ENCODE assay signal across 2 cellular contexts in the genomic region with DNA sequence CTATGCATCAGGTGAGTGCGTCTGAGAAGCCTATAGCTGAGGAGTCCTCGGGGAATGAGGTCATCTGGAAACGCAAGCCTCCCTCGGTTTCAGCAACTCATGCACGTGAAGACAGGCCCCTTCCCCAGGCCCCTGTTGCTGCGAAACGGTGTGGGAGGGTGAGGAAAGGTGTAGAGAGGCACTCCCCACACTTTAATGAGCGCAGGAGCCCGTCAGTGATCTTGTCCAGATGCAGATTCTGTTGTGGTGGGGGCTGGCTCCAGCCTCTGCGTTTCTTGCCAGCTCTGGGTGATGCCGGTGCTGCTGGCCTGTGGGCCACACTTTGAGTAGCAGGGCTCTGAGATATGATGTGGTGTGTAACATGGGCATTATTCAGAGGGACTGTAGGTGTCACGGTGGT.
TF ChIP-seq lines count a peak whose summit lies in the region.

No MANE protein-coding gene starts in this region.

TF ChIP-seq in GM23338, 12 proteins besides CTCF, POLR2A, EP300 and RAD21 (continued from another document):
- TF ChIP-seq, protein P1, sequence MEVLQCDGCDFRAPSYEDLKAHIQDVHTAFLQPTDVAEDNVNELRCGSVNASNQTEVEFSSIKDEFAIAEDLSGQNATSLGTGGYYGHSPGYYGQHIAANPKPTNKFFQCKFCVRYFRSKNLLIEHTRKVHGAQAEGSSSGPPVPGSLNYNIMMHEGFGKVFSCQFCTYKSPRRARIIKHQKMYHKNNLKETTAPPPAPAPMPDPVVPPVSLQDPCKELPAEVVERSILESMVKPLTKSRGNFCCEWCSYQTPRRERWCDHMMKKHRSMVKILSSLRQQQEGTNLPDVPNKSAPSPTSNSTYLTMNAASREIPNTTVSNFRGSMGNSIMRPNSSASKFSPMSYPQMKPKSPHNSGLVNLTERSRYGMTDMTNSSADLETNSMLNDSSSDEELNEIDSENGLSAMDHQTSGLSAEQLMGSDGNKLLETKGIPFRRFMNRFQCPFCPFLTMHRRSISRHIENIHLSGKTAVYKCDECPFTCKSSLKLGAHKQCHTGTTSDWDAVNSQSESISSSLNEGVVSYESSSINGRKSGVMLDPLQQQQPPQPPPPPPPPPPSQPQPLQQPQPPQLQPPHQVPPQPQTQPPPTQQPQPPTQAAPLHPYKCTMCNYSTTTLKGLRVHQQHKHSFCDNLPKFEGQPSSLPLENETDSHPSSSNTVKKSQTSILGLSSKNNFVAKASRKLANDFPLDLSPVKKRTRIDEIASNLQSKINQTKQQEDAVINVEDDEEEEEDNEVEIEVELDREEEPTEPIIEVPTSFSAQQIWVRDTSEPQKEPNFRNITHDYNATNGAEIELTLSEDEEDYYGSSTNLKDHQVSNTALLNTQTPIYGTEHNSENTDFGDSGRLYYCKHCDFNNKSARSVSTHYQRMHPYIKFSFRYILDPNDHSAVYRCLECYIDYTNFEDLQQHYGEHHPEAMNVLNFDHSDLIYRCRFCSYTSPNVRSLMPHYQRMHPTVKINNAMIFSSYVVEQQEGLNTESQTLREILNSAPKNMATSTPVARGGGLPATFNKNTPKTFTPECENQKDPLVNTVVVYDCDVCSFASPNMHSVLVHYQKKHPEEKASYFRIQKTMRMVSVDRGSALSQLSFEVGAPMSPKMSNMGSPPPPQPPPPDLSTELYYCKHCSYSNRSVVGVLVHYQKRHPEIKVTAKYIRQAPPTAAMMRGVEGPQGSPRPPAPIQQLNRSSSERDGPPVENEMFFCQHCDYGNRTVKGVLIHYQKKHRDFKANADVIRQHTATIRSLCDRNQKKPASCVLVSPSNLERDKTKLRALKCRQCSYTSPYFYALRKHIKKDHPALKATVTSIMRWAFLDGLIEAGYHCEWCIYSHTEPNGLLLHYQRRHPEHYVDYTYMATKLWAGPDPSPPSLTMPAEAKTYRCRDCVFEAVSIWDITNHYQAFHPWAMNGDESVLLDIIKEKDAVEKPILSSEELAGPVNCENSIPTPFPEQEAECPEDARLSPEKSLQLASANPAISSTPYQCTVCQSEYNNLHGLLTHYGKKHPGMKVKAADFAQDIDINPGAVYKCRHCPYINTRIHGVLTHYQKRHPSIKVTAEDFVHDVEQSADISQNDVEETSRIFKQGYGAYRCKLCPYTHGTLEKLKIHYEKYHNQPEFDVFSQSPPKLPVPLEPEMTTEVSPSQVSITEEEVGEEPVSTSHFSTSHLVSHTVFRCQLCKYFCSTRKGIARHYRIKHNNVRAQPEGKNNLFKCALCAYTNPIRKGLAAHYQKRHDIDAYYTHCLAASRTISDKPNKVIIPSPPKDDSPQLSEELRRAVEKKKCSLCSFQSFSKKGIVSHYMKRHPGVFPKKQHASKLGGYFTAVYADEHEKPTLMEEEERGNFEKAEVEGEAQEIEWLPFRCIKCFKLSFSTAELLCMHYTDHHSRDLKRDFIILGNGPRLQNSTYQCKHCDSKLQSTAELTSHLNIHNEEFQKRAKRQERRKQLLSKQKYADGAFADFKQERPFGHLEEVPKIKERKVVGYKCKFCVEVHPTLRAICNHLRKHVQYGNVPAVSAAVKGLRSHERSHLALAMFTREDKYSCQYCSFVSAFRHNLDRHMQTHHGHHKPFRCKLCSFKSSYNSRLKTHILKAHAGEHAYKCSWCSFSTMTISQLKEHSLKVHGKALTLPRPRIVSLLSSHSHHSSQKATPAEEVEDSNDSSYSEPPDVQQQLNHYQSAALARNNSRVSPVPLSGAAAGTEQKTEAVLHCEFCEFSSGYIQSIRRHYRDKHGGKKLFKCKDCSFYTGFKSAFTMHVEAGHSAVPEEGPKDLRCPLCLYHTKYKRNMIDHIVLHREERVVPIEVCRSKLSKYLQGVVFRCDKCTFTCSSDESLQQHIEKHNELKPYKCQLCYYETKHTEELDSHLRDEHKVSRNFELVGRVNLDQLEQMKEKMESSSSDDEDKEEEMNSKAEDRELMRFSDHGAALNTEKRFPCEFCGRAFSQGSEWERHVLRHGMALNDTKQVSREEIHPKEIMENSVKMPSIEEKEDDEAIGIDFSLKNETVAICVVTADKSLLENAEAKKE (CRISPR knock-in tag; IDR thresholded peaks at IDR 0.05), result no peak
- TF ChIP-seq JUNB (IDR thresholded peaks at IDR 0.05; ENCODE audit: unreplicated experiment) (no peak), CREB1 (CRISPR knock-in tag; IDR thresholded peaks at IDR 0.05; ENCODE audit: low read depth) (no peak), POLR2AphosphoS5 (IDR thresholded peaks at IDR 0.05; ENCODE audit: low read depth) (no peak), ZNF114 (CRISPR knock-in tag; IDR thresholded peaks at IDR 0.05) (no peak)
- TF ChIP-seq, protein P2, sequence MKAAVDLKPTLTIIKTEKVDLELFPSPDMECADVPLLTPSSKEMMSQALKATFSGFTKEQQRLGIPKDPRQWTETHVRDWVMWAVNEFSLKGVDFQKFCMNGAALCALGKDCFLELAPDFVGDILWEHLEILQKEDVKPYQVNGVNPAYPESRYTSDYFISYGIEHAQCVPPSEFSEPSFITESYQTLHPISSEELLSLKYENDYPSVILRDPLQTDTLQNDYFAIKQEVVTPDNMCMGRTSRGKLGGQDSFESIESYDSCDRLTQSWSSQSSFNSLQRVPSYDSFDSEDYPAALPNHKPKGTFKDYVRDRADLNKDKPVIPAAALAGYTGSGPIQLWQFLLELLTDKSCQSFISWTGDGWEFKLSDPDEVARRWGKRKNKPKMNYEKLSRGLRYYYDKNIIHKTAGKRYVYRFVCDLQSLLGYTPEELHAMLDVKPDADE (IDR thresholded peaks at IDR 0.05), result no peak
- TF ChIP-seq, protein P3, sequence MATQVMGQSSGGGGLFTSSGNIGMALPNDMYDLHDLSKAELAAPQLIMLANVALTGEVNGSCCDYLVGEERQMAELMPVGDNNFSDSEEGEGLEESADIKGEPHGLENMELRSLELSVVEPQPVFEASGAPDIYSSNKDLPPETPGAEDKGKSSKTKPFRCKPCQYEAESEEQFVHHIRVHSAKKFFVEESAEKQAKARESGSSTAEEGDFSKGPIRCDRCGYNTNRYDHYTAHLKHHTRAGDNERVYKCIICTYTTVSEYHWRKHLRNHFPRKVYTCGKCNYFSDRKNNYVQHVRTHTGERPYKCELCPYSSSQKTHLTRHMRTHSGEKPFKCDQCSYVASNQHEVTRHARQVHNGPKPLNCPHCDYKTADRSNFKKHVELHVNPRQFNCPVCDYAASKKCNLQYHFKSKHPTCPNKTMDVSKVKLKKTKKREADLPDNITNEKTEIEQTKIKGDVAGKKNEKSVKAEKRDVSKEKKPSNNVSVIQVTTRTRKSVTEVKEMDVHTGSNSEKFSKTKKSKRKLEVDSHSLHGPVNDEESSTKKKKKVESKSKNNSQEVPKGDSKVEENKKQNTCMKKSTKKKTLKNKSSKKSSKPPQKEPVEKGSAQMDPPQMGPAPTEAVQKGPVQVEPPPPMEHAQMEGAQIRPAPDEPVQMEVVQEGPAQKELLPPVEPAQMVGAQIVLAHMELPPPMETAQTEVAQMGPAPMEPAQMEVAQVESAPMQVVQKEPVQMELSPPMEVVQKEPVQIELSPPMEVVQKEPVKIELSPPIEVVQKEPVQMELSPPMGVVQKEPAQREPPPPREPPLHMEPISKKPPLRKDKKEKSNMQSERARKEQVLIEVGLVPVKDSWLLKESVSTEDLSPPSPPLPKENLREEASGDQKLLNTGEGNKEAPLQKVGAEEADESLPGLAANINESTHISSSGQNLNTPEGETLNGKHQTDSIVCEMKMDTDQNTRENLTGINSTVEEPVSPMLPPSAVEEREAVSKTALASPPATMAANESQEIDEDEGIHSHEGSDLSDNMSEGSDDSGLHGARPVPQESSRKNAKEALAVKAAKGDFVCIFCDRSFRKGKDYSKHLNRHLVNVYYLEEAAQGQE (IDR thresholded peaks at IDR 0.05; ENCODE audit: unreplicated experiment), result no peak

TF ChIP-seq in WTC11, 78 proteins besides CTCF, POLR2A, EP300 and RAD21 (continued from another document):
- TF ChIP-seq, protein P4, sequence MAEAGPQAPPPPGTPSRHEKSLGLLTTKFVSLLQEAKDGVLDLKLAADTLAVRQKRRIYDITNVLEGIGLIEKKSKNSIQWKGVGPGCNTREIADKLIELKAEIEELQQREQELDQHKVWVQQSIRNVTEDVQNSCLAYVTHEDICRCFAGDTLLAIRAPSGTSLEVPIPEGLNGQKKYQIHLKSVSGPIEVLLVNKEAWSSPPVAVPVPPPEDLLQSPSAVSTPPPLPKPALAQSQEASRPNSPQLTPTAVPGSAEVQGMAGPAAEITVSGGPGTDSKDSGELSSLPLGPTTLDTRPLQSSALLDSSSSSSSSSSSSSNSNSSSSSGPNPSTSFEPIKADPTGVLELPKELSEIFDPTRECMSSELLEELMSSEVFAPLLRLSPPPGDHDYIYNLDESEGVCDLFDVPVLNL (CRISPR knock-in tag; IDR thresholded peaks at IDR 0.05; ENCODE audit: borderline replicate concordance, low read depth), result no peak
- no peak for TF ChIP-seq SMAD4 (CRISPR knock-in tag; IDR thresholded peaks at IDR 0.05)
- TF ChIP-seq, protein P5, sequence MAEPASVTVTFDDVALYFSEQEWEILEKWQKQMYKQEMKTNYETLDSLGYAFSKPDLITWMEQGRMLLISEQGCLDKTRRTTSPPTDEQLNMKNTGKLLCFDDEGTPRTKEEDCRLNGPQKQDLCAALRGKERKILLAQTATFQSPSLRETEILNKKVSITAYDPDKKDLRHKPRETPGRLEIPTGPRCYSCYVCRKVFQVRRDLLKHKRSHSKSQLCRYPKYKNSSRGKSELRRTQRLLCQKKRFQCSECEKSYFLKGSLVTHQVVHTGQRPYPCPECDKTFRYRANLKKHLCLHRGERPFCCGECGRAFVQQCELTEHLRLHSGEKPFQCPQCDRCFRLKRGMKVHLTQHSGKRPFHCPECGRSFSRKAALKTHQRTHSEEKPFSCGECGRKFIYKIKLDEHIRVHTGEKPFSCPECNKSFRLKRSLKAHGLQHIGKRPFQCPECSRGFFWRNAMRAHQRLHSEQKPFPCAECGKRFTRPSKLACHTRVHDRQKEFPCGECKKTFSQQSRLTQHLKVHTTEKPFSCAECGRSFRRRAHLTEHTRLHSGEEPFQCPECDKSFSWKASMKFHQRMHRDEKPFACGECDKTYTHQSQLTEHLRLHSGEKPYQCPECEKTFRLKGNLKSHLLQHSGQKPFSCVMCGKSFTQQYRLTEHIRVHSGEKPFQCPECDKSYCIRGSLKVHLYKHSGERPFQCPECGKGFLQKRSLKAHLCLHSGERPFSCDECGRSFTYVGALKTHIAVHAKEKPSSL (CRISPR knock-in tag; conservative IDR thresholded peaks at IDR 0.05), result no peak
- no peak for TF ChIP-seq SMAD3 (CRISPR knock-in tag; IDR thresholded peaks at IDR 0.05; ENCODE audit: borderline replicate concordance)
- TF ChIP-seq SOX15 (CRISPR knock-in tag; IDR thresholded peaks at IDR 0.05), result no peak
- TF ChIP-seq ZNF671 (CRISPR knock-in tag; IDR thresholded peaks at IDR 0.05), result no peak
- no peak for TF ChIP-seq CREM (CRISPR knock-in tag; IDR thresholded peaks at IDR 0.05)
- TF ChIP-seq HMGA2 (CRISPR knock-in tag; IDR thresholded peaks at IDR 0.05), result no peak
- TF ChIP-seq PRRX2 (CRISPR knock-in tag; IDR thresholded peaks at IDR 0.05), result no peak
- TF ChIP-seq, protein P6, sequence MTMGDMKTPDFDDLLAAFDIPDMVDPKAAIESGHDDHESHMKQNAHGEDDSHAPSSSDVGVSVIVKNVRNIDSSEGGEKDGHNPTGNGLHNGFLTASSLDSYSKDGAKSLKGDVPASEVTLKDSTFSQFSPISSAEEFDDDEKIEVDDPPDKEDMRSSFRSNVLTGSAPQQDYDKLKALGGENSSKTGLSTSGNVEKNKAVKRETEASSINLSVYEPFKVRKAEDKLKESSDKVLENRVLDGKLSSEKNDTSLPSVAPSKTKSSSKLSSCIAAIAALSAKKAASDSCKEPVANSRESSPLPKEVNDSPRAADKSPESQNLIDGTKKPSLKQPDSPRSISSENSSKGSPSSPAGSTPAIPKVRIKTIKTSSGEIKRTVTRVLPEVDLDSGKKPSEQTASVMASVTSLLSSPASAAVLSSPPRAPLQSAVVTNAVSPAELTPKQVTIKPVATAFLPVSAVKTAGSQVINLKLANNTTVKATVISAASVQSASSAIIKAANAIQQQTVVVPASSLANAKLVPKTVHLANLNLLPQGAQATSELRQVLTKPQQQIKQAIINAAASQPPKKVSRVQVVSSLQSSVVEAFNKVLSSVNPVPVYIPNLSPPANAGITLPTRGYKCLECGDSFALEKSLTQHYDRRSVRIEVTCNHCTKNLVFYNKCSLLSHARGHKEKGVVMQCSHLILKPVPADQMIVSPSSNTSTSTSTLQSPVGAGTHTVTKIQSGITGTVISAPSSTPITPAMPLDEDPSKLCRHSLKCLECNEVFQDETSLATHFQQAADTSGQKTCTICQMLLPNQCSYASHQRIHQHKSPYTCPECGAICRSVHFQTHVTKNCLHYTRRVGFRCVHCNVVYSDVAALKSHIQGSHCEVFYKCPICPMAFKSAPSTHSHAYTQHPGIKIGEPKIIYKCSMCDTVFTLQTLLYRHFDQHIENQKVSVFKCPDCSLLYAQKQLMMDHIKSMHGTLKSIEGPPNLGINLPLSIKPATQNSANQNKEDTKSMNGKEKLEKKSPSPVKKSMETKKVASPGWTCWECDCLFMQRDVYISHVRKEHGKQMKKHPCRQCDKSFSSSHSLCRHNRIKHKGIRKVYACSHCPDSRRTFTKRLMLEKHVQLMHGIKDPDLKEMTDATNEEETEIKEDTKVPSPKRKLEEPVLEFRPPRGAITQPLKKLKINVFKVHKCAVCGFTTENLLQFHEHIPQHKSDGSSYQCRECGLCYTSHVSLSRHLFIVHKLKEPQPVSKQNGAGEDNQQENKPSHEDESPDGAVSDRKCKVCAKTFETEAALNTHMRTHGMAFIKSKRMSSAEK (CRISPR knock-in tag; IDR thresholded peaks at IDR 0.05; ENCODE audit: borderline replicate concordance), result no peak
- TF ChIP-seq, protein P7, sequence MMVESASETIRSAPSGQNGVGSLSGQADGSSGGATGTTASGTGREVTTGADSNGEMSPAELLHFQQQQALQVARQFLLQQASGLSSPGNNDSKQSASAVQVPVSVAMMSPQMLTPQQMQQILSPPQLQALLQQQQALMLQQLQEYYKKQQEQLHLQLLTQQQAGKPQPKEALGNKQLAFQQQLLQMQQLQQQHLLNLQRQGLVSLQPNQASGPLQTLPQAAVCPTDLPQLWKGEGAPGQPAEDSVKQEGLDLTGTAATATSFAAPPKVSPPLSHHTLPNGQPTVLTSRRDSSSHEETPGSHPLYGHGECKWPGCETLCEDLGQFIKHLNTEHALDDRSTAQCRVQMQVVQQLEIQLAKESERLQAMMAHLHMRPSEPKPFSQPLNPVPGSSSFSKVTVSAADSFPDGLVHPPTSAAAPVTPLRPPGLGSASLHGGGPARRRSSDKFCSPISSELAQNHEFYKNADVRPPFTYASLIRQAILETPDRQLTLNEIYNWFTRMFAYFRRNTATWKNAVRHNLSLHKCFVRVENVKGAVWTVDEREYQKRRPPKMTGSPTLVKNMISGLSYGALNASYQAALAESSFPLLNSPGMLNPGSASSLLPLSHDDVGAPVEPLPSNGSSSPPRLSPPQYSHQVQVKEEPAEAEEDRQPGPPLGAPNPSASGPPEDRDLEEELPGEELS (CRISPR knock-in tag; IDR thresholded peaks at IDR 0.05), result no peak
- TF ChIP-seq, protein P8, sequence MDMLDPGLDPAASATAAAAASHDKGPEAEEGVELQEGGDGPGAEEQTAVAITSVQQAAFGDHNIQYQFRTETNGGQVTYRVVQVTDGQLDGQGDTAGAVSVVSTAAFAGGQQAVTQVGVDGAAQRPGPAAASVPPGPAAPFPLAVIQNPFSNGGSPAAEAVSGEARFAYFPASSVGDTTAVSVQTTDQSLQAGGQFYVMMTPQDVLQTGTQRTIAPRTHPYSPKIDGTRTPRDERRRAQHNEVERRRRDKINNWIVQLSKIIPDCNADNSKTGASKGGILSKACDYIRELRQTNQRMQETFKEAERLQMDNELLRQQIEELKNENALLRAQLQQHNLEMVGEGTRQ (CRISPR knock-in tag; IDR thresholded peaks at IDR 0.05), result no peak
- no peak for TF ChIP-seq NFE2L1 (CRISPR knock-in tag; IDR thresholded peaks at IDR 0.05)
- TF ChIP-seq, protein P9, sequence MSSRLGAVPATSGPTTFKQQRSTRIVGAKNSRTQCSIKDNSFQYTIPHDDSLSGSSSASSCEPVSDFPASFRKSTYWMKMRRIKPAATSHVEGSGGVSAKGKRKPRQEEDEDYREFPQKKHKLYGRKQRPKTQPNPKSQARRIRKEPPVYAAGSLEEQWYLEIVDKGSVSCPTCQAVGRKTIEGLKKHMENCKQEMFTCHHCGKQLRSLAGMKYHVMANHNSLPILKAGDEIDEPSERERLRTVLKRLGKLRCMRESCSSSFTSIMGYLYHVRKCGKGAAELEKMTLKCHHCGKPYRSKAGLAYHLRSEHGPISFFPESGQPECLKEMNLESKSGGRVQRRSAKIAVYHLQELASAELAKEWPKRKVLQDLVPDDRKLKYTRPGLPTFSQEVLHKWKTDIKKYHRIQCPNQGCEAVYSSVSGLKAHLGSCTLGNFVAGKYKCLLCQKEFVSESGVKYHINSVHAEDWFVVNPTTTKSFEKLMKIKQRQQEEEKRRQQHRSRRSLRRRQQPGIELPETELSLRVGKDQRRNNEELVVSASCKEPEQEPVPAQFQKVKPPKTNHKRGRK (CRISPR knock-in tag; IDR thresholded peaks at IDR 0.05; ENCODE audit: borderline replicate concordance), result no peak
